Comparison of ENCODE assay signal across 26 cellular contexts in the genomic region with DNA sequence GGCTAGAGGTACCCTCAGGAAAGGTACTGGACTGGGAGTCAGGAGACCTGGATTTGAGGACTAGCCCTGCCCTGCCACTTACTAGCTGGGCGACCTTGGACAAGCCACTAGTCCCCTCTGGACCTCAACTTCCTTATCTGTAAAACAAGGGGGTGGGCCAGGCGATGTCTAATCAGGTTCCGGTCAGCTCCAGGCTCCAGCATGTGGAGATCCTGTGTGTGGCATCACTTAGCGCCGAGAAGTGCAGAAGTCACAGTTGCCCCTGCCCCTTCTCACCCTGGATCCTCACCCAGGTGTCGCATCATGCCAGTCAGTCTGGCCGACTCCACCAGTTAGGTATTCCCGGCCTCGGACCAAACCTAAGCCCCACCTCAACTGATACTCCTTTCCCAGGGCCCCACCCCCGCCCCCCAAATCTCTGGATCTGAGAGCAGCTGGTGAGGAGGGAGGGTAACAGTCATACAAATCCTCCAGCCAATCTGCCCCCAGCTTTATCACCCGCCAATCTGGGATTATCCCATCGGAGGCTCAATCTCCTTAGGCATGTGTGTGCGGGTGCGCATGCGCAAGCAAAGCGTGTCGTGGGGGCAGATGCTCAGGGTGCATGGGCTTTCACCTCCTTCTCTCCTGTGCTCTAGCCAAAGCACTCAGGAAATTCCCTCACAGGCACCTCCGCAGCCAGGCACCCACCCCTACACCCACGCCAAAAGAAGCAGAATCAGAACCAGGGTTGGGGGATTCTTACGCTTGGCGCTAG. TPM values are rescaled to one million over a fixed set of nuclear protein-coding genes. Genes with fewer than 3 reads are reported as not detected.
DNase-seq lines count a peak whose midpoint lies in the region; ATAC-seq and TF ChIP-seq lines count a peak whose summit lies in the region.
"Had no signal": no experiment of that assay in that cellular context is flagged by ENCODE, and none has a peak within 500 bp of the region (broad histone marks: within the 10 kb centered on the region; RNA-seq: fewer than 3 reads in every experiment).

No MANE protein-coding gene starts in this region.

- H3K27ac ChIP-seq in Karpas-422 (ENCODE audit: low read length): no peak overlapping the region
- H3K27ac ChIP-seq in angular gyrus (ENCODE audit: low read depth, low read length): peak overlapping the region; percentile 86
- H3K27ac ChIP-seq: right lobe of liver, spleen, tibial artery, VCaP had no signal

- intact Hi-C loops in head of caudate nucleus (cut with DNase I): loop anchor here (10.0 kb wide), 1 partner anchor 96 kb away; a partner anchor contains a TSS

- no peaks in the 10 kb centered on the region for H3K27me3 ChIP-seq in Karpas-422 (ENCODE audit: low read length)
- no peaks in the 10 kb centered on the region for H3K27me3 ChIP-seq in BE2C
- H3K27me3 ChIP-seq: right lobe of liver had no signal

- TF ChIP-seq CTCF in BE2C (IDR thresholded peaks at IDR 0.05; ENCODE audit: low read depth, low read length): no peak

- H3K9me3 ChIP-seq in Karpas-422 (ENCODE audit: low read length) (no peaks in the 10 kb centered on the region), BE2C (no peaks in the 10 kb centered on the region)
- H3K9me3 ChIP-seq: HAP-1, right lobe of liver, spleen, tibial artery had no signal

- H3K9ac ChIP-seq in Karpas-422 (ENCODE audit: low read length): peak overlapping the region; percentile 35; the same call in 1 of the 2 replicates

- H3K4me1 ChIP-seq in Karpas-422 (ENCODE audit: low read length) (peaks cover 20% of the 10 kb centered on the region), BE2C (peaks cover 22% of the 10 kb centered on the region)
- H3K4me1 ChIP-seq: HAP-1, right lobe of liver had no signal

- H3K4me2 ChIP-seq in Karpas-422 (ENCODE audit: low read depth, low read length, poor library complexity, severe bottlenecking): no peak overlapping the region

- H3K79me2 ChIP-seq in Karpas-422 (ENCODE audit: low read length): no peaks in the 10 kb centered on the region

- H4K20me1 ChIP-seq in Karpas-422 (ENCODE audit: insufficient read depth, low read depth, low read length): no peaks in the 10 kb centered on the region

- DNase-seq in Karpas-422 (no peak), head of caudate nucleus (peak; percentile 50 to 88 (median 76)), putamen (ENCODE audit: low spot score) (peak; percentile 69), BE2C (no peak)
- DNase-seq: activated CD4-positive, alpha-beta T cell treated with anti-CD3 and anti-CD28 coated beads for 4 hours; activated CD8-positive, alpha-beta T cell treated with anti-CD3 and anti-CD28 coated beads, Interleukin-2, amount 10 ng/mL, durations not matched to agents 7 days and 5 days; cortex of kidney; effector memory CD8-positive, alpha-beta T cell; immature natural killer cell; mammary epithelial cell; NCI-H226; right lobe of liver; SHP77 treated with DMSO at 0.1 percent for 48 hours; spleen; stimulated activated CD4-positive, alpha-beta T cell treated with anti-CD3 and anti-CD28 coated beads, Interleukin-2, amount 100 ng/mL, for 24 hours; tibial artery had no signal

- ATAC-seq in HG03095 (IDR thresholded peaks at IDR 0.05; ENCODE audit: unreplicated experiment) (no peak), GM18502 (IDR thresholded peaks at IDR 0.05; ENCODE audit: poor library complexity, unreplicated experiment) (no peak)
- ATAC-seq: activated naive CD4-positive, alpha-beta T cell treated with anti-CD3 and anti-CD28 coated beads, Interleukin-2, amount 50 U/mL, for 72 hours; effector memory CD8-positive, alpha-beta T cell; Panc1; right lobe of liver had no signal

- H3K4me3 ChIP-seq in Karpas-422 (ENCODE audit: low read length) (no peak overlapping the region), BE2C (ENCODE audit: low read depth, low read length) (no peak overlapping the region)
- H3K4me3 ChIP-seq: HAP-1, right lobe of liver, spleen, tibial artery had no signal

- H3K36me3 ChIP-seq in Karpas-422 (ENCODE audit: insufficient read depth, low read length) (no peaks in the 10 kb centered on the region), BE2C (peaks cover 5% of the 10 kb centered on the region)
- H3K36me3 ChIP-seq: HAP-1, right lobe of liver, spleen, tibial artery had no signal

- no peak overlapping the region for H2AFZ ChIP-seq in Karpas-422 (ENCODE audit: low read length)

- H3K9me2 ChIP-seq in Karpas-422 (replicated peaks; ENCODE audit: insufficient read depth, low read length): no peaks in the 10 kb centered on the region

RNA-seq across cellular contexts. Expression of a gene that starts 5.4 kb away (rescaled TPM):
- total RNA-seq in Karpas-422 (2014; rRNA removed; shearing (Covaris generic); ENCODE audit: low replicate concordance): not detected in 2 replicates
- 109 TPM for polyA plus RNA-seq in BE2C (2012; ENCODE audit: insufficient read depth, insufficient read length, low read depth)
- total RNA-seq: activated CD8-positive, alpha-beta T cell treated with anti-CD3 and anti-CD28 coated beads, Interleukin-2, amount 10 ng/mL, durations not matched to agents 7 days and 5 days; activated naive CD4-positive, alpha-beta T cell treated with anti-CD3 and anti-CD28 coated beads, Interleukin-2, amount 50 U/mL, for 72 hours; bronchial epithelial cell; fibroblast of villous mesenchyme; mammary epithelial cell; right lobe of liver had no signal
- polyA plus RNA-seq: immature natural killer cell, mammary epithelial cell had no signal

RNA-seq across cellular contexts. Expression of a gene that starts 10.1 kb away (rescaled TPM):
- total RNA-seq in Karpas-422 (2014; rRNA removed; shearing (Covaris generic); ENCODE audit: low replicate concordance): not detected in 2 replicates
- 7.4 TPM for polyA plus RNA-seq in BE2C (2012; ENCODE audit: insufficient read depth, insufficient read length, low read depth)
- total RNA-seq: activated CD8-positive, alpha-beta T cell treated with anti-CD3 and anti-CD28 coated beads, Interleukin-2, amount 10 ng/mL, durations not matched to agents 7 days and 5 days; activated naive CD4-positive, alpha-beta T cell treated with anti-CD3 and anti-CD28 coated beads, Interleukin-2, amount 50 U/mL, for 72 hours; bronchial epithelial cell; fibroblast of villous mesenchyme; mammary epithelial cell; right lobe of liver had no signal
- polyA plus RNA-seq: esophagus, immature natural killer cell, mammary epithelial cell, spleen had no signal

RNA-seq across cellular contexts. Expression of a gene that starts 52.1 kb away (rescaled TPM):
- 76.8 and 147 TPM in 2 replicates for total RNA-seq in Karpas-422 (2014; rRNA removed; shearing (Covaris generic); ENCODE audit: low replicate concordance)
- 230 TPM for polyA plus RNA-seq in BE2C (2012; ENCODE audit: insufficient read depth, insufficient read length, low read depth)

Comparison
In these comparisons a context has a peak if more than half of its experiments do, and no peak if none do; other contexts are left out.
1. DNase-seq: peak in head of caudate nucleus (42 of 42) and putamen (single experiment); none in Karpas-422 (single experiment) and BE2C (single experiment).